ENCODE assay signal across 8 cellular contexts in the genomic region with DNA sequence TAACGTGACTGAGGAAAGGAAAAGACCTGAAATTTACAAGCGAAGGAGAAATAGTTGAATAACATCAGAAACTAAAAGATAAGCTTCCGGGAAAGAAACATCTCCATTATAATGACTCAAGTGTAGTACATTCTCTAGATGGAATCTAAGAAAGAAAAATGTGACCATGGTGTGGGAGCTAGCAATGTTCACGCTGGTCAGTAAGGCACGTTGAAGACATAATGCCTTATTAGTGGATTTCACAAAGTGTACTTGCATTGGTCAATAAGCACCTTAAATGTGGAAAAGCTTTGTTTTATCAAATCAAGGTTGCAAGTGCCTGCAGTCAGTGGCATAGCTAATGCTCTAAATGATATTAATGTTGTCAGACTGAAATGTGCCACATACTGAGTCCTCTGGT.
A peak's percentile ranks its signal among the peaks of the same experiment; 100 is the strongest.
DNase-seq lines count a peak whose midpoint lies in the region; ATAC-seq lines count a peak whose summit lies in the region.

No MANE protein-coding gene starts in this region.

- no peaks in the 10 kb centered on the region for H3K9me3 ChIP-seq in stomach smooth muscle (ENCODE audit: control insufficient read depth in 2 of 2, low read length in 2 of 2)

- peak overlapping the region; percentile 32 to 69 for H3K9ac ChIP-seq in stomach smooth muscle (ENCODE audit: low read length in 2 of 2)

- H3K27ac Mint-ChIP-seq in T-helper 2 cell treated with Interferon-gamma antibody and Interleukin-4, amounts not matched to agents 5 μg/mL and 100 μg/mL, for 36 hours: no peak overlapping the region
- H3K27ac Mint-ChIP-seq in activated naive CD8-positive, alpha-beta T cell treated with anti-CD3 and anti-CD28 coated beads, Interleukin-2, amount 50 U/mL, for 24 hours: no peak overlapping the region

- H3K4me1 ChIP-seq in stomach smooth muscle (ENCODE audit: control insufficient read depth, insufficient read depth, low read length): peaks cover 34% of the 10 kb centered on the region

- peaks cover 38% of the 10 kb centered on the region for H3K27me3 Mint-ChIP-seq in T-helper 2 cell treated with Interferon-gamma antibody and Interleukin-4, amounts not matched to agents 5 μg/mL and 100 μg/mL, for 36 hours (ENCODE audit: low read depth)
- peaks cover 49% of the 10 kb centered on the region for H3K27me3 Mint-ChIP-seq in activated naive CD8-positive, alpha-beta T cell treated with anti-CD3 and anti-CD28 coated beads, Interleukin-2, amount 50 U/mL, for 24 hours

- H3K27ac ChIP-seq in stomach smooth muscle (ENCODE audit: low read length): peak overlapping the region; percentile 76

- no peak for DNase-seq in T-helper 2 cell treated with Interferon-gamma antibody and Interleukin-4, amounts not matched to agents 5 μg/mL and 100 μg/mL, for 36 hours (ENCODE audit: low spot score)
- DNase-seq in T-helper 2 cell (no peak), kidney tubule cell (ENCODE audit: low spot score) (peak; percentile 25), DMS114 treated with DMSO at 0.1 percent for 48 hours (lab: John Stamatoyannopoulos, UW; ENCODE audit: unreplicated experiment) (no peak), cerebellar nuclear complex (lab: John Stamatoyannopoulos, UW) (no peak), NCI-H1048 (lab: John Stamatoyannopoulos, UW) (no peak)
- DNase-seq in activated naive CD8-positive, alpha-beta T cell treated with anti-CD3 and anti-CD28 coated beads, Interleukin-2, amount 50 U/mL, for 24 hours: no peak

- peak overlapping the region; percentile 59 for H3K4me3 Mint-ChIP-seq in T-helper 2 cell treated with Interferon-gamma antibody and Interleukin-4, amounts not matched to agents 5 μg/mL and 100 μg/mL, for 36 hours
- H3K4me3 Mint-ChIP-seq in activated naive CD8-positive, alpha-beta T cell treated with anti-CD3 and anti-CD28 coated beads, Interleukin-2, amount 50 U/mL, for 24 hours: peak overlapping the region; percentile 64

- H3K36me3 ChIP-seq in stomach smooth muscle (ENCODE audit: control insufficient read depth in 2 of 2, insufficient read depth in 2 of 2, low read length in 2 of 2): no peaks in the 10 kb centered on the region

- H3K9me3 Mint-ChIP-seq in T-helper 2 cell treated with Interferon-gamma antibody and Interleukin-4, amounts not matched to agents 5 μg/mL and 100 μg/mL, for 36 hours: no peaks in the 10 kb centered on the region
- no peaks in the 10 kb centered on the region for H3K9me3 Mint-ChIP-seq in activated naive CD8-positive, alpha-beta T cell treated with anti-CD3 and anti-CD28 coated beads, Interleukin-2, amount 50 U/mL, for 24 hours

- ATAC-seq in activated naive CD8-positive, alpha-beta T cell treated with anti-CD3 and anti-CD28 coated beads, Interleukin-2, amount 50 U/mL, for 24 hours: no peak

- no peaks in the 10 kb centered on the region for H3K27me3 ChIP-seq in stomach smooth muscle (ENCODE audit: control insufficient read depth in 1 of 2, insufficient read depth in 2 of 2, low read length in 2 of 2)

- H3K36me3 Mint-ChIP-seq in T-helper 2 cell treated with Interferon-gamma antibody and Interleukin-4, amounts not matched to agents 5 μg/mL and 100 μg/mL, for 36 hours (ENCODE audit: low read depth): no peaks in the 10 kb centered on the region
- H3K36me3 Mint-ChIP-seq in activated naive CD8-positive, alpha-beta T cell treated with anti-CD3 and anti-CD28 coated beads, Interleukin-2, amount 50 U/mL, for 24 hours (ENCODE audit: low read depth): peaks cover 2% of the 10 kb centered on the region

- H3K4me1 Mint-ChIP-seq in T-helper 2 cell treated with Interferon-gamma antibody and Interleukin-4, amounts not matched to agents 5 μg/mL and 100 μg/mL, for 36 hours (ENCODE audit: low read depth): peaks cover 2% of the 10 kb centered on the region
- H3K4me1 Mint-ChIP-seq in activated naive CD8-positive, alpha-beta T cell treated with anti-CD3 and anti-CD28 coated beads, Interleukin-2, amount 50 U/mL, for 24 hours: peaks cover 22% of the 10 kb centered on the region

- H3K4me3 ChIP-seq in stomach smooth muscle (ENCODE audit: low read length in 2 of 2): peak overlapping the region; percentile 80 to 86
